ENCODE assay signal across 20 cellular contexts in genomic region chr1:153575497-153575896, GRCh38. TPM values are rescaled to one million over a fixed set of nuclear protein-coding genes. Genes with fewer than 3 reads are reported as not detected.
"Had no signal": no experiment of that assay in that cellular context is flagged by ENCODE, and none has a peak within 500 bp of the region (broad histone marks: within the 10 kb centered on the region; RNA-seq: fewer than 3 reads in every experiment).

No MANE protein-coding gene starts in this region.

RNA-seq across cellular contexts. Expression of gene S100A2, which starts 9.9 kb away (rescaled TPM):
- total RNA-seq: ascending aorta, cardiac muscle cell had no signal

RNA-seq across cellular contexts. Expression of gene S100A3, which starts 26.4 kb away (rescaled TPM):
- total RNA-seq: activated B cell treated with CpG ODN at 0.5 μM for 24 hours; activated CD4-positive, alpha-beta memory T cell treated with anti-CD3 and anti-CD28 coated beads for 36 hours; activated CD4-positive, alpha-beta T cell treated with anti-CD3 and anti-CD28 coated beads, Interleukin-2, amount 10 ng/mL, durations not matched to agents 24 days and 14 days; activated CD8-positive, alpha-beta memory T cell treated with anti-CD3 and anti-CD28 coated beads for 36 hours; activated CD8-positive, alpha-beta T cell treated with anti-CD3 and anti-CD28 coated beads for 36 hours; activated naive CD4-positive, alpha-beta T cell treated with anti-CD3 and anti-CD28 coated beads for 36 hours; activated naive CD4-positive, alpha-beta T cell treated with anti-CD3 and anti-CD28 coated beads, Interleukin-2, amount 50 U/mL, for 72 hours; activated naive CD8-positive, alpha-beta T cell treated with anti-CD3 and anti-CD28 coated beads for 36 hours; activated T-cell treated with anti-CD3 and anti-CD28 coated beads, Interleukin-2, amount 50 U/mL, for 4 hours; activated T-cell treated with anti-CD3 and anti-CD28 coated beads, Interleukin-2, amount 50 U/mL, for 72 hours; activated T-helper 1 cell treated with anti-CD3 and anti-CD28 coated beads, Interleukin-12 subunit alpha, Interleukin-12 subunit beta, Interleukin-2, Interleukin-4 antibody, amounts not matched to agents 30 ng/mL and 10 ng/mL and 1 ng/mL, durations not matched to agents 14 hours and 24 hours and 36 hours; activated T-helper 17 cell treated with anti-CD3 and anti-CD28 coated beads, Interleukin-2, amount 50 U/mL, for 72 hours; ascending aorta; cardiac muscle cell; T-cell; T-helper 1 cell treated with Interleukin-12 subunit alpha and Interleukin-12 subunit beta and Interleukin-4 antibody, amounts not matched to agents 30 ng/mL and 1 ng/mL, for 36 hours; T-helper 17 cell; T-helper 2 cell treated with Interferon-gamma antibody and Interleukin-4, amounts not matched to agents 100 ng/mL and 5 ng/mL, for 36 hours had no signal

RNA-seq across cellular contexts. Expression of gene S100A5, which starts 34.8 kb away (rescaled TPM):
- total RNA-seq: adrenal gland, ascending aorta, bronchial epithelial cell, cardiac muscle cell had no signal
- polyA plus RNA-seq: adrenal gland had no signal

RNA-seq across cellular contexts. Expression of gene S100A16, which starts 37.4 kb away (rescaled TPM):
- total RNA-seq: activated B cell treated with CpG ODN at 0.5 μM for 24 hours; activated CD4-positive, alpha-beta memory T cell treated with anti-CD3 and anti-CD28 coated beads for 36 hours; activated CD4-positive, alpha-beta T cell treated with anti-CD3 and anti-CD28 coated beads, Interleukin-2, amount 10 ng/mL, durations not matched to agents 24 days and 14 days; activated CD8-positive, alpha-beta memory T cell treated with anti-CD3 and anti-CD28 coated beads for 36 hours; activated CD8-positive, alpha-beta T cell treated with anti-CD3 and anti-CD28 coated beads for 36 hours; activated naive CD4-positive, alpha-beta T cell treated with anti-CD3 and anti-CD28 coated beads for 36 hours; activated naive CD4-positive, alpha-beta T cell treated with anti-CD3 and anti-CD28 coated beads, Interleukin-2, amount 50 U/mL, for 72 hours; activated naive CD8-positive, alpha-beta T cell treated with anti-CD3 and anti-CD28 coated beads for 36 hours; activated T-cell treated with anti-CD3 and anti-CD28 coated beads, Interleukin-2, amount 50 U/mL, for 72 hours; activated T-helper 1 cell treated with anti-CD3 and anti-CD28 coated beads, Interleukin-12 subunit alpha, Interleukin-12 subunit beta, Interleukin-2, Interleukin-4 antibody, amounts not matched to agents 30 ng/mL and 10 ng/mL and 1 ng/mL, durations not matched to agents 14 hours and 24 hours and 36 hours; activated T-helper 17 cell treated with anti-CD3 and anti-CD28 coated beads, Interleukin-2, amount 50 U/mL, for 72 hours; T-helper 1 cell treated with Interleukin-12 subunit alpha and Interleukin-12 subunit beta and Interleukin-4 antibody, amounts not matched to agents 30 ng/mL and 1 ng/mL, for 36 hours; T-helper 17 cell; T-helper 2 cell treated with Interferon-gamma antibody and Interleukin-4, amounts not matched to agents 100 ng/mL and 5 ng/mL, for 36 hours had no signal
